ENCODE assay signal across 20 cellular contexts in the genomic region with DNA sequence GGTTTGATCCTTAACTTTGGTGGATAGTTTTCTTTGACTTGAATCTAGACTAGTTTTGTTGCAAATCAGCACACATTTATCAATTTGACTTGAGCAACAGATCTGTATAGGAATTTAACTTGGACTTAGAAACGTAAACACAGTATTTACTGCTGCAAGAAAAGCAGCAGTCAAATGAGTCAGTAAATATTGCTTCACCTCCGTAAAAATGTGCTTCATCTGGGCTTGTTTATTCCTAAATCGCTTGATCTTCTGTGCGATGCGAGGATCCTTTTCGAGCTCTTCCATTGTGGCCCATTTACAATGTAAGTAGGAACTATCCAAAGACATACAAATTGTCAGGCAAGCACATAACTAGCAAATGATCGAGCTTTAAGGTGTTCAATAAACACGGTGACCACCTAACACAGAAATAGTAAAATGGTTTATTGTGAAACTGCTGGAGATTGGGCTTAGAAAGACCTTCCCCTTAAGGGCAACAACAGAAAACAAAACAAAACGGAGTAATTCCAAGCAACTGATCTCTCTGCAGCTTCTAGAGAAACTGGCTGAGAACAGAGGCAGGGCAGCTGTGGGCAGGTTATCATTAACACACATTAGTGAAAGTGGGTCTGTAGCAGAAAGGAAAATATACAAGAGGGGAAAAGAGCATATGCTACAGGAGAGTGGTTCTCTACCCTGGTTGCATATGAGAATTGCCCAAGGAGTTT.
DNase-seq lines count a peak whose midpoint lies in the region; ATAC-seq and TF ChIP-seq lines count a peak whose summit lies in the region.
"Had no signal": no experiment of that assay in that cellular context is flagged by ENCODE, and none has a peak within 500 bp of the region (broad histone marks: within the 10 kb centered on the region; RNA-seq: fewer than 3 reads in every experiment).

No MANE protein-coding gene starts in this region.

- H3K79me2 ChIP-seq in osteoblast (ENCODE audit: insufficient read depth, low read length) = no peaks in the 10 kb centered on the region

- H3K14ac ChIP-seq in IMR-90 (replicated peaks; ENCODE audit: low read depth, low read length) = no peak overlapping the region

- peak; percentile 56 for DNase-seq in AG10803 (ENCODE audit: low read depth)
- peak; percentile 62 for DNase-seq in IMR-90
- no peak for DNase-seq in endothelial cell (ENCODE audit: low spot score)
- no peak for DNase-seq in osteoblast (ENCODE audit: insufficient read length, low spot score, missing footprints)
- DNase-seq in 8988T = no peak
- DNase-seq in UCSD-AML1 (lab: John Stamatoyannopoulos, UW; ENCODE audit: unreplicated experiment) = no peak
- DNase-seq: CD4-positive, CD25-positive, alpha-beta regulatory T cell; DND-41; KG1; NCI-H1048; NCI-H146; NCI-H2081 treated with DMSO at 0.1 percent for 48 hours; NCI-H226; NCI-H526 treated with DMSO at 0.1 percent for 48 hours; OCI-M1; RPMI8226; SJCRH30 had no signal

- no peak overlapping the region for H3K27ac Mint-ChIP-seq in endothelial cell (ENCODE audit: unreplicated experiment)
- H3K27ac Mint-ChIP-seq: CD4-positive, CD25-positive, alpha-beta regulatory T cell had no signal

- H3K23ac ChIP-seq in IMR-90 (ENCODE audit: low read depth, low read length) = no peak overlapping the region

- ATAC-seq in IMR-90 (ENCODE audit: low read depth) (peak; percentile 59), HG03565 (IDR thresholded peaks at IDR 0.05; ENCODE audit: unreplicated experiment) (no peak)
- ATAC-seq: A549 had no signal

- no peak for TF ChIP-seq CTCF in AG10803 (conservative IDR thresholded peaks at IDR 0.05; ENCODE audit: low read length)
- no peak for TF ChIP-seq CTCF in IMR-90 (conservative IDR thresholded peaks at IDR 0.05; ENCODE audit: low read depth, low read length)
- no peak for TF ChIP-seq CTCF in endothelial cell (IDR thresholded peaks at IDR 0.05; ENCODE audit: unreplicated experiment)
- TF ChIP-seq CTCF in liver (IDR thresholded peaks at IDR 0.05; ENCODE audit: low read depth, low read length, missing input control) = no peak
- TF ChIP-seq CTCF in osteoblast (IDR thresholded peaks at IDR 0.05; ENCODE audit: extremely low read depth, low read depth, low read length) = no peak

- peak overlapping the region; percentile 11 for H3K18ac ChIP-seq in IMR-90 (ENCODE audit: low read depth, low read length)

- H3K9me3 ChIP-seq in IMR-90 (ENCODE audit: control insufficient read depth, insufficient read depth, low read length) (no peaks in the 10 kb centered on the region), liver (ENCODE audit: control insufficient read depth in 4 of 4, low read length in 3 of 4) (no peaks in the 10 kb centered on the region), osteoblast (ENCODE audit: low read depth, low read length) (no peaks in the 10 kb centered on the region)
- H3K9me3 ChIP-seq: A549, SJCRH30 had no signal

- CTCF ChIA-PET in IMR-90 (lab: Yijun Ruan, JAX) = interaction anchor here (0.9 kb wide), 1 partner anchor 64 kb away, joined by 3 read pairs; no protein-coding TSS in a partner anchor

- peaks cover 13% of the 10 kb centered on the region; the same call in 1 of the 2 replicates for H3K36me3 ChIP-seq in IMR-90 (ENCODE audit: control insufficient read depth, insufficient read depth, low read length)
- peaks cover 2 to 4% (median 3%) of the 10 kb centered on the region in 4 donors for H3K36me3 ChIP-seq in liver (ENCODE audit: control insufficient read depth in 4 of 4, insufficient read depth in 3 of 4, low read depth in 1 of 4, low read length in 3 of 4)
- peaks cover 6% of the 10 kb centered on the region for H3K36me3 ChIP-seq in osteoblast (ENCODE audit: insufficient read depth, low read length)

- peaks cover 36% of the 10 kb centered on the region for H3K36me3 Mint-ChIP-seq in endothelial cell (ENCODE audit: low read depth, unreplicated experiment)

- no peak overlapping the region for H3K4ac ChIP-seq in IMR-90 (ENCODE audit: low read depth, low read length)

- peaks cover 5% of the 10 kb centered on the region for H3K9me1 ChIP-seq in IMR-90 (ENCODE audit: insufficient read depth, low read length)

- peak overlapping the region; percentile 27 for H2BK5ac ChIP-seq in IMR-90 (ENCODE audit: low read depth, low read length, poor library complexity, severe bottlenecking)

- peaks cover 9 to 15% of the 10 kb centered on the region in 2 experiments; a peak in 3 of 4 replicates for H3K79me1 ChIP-seq in IMR-90 (ENCODE audit: low read depth in 1 of 2, low read length in 2 of 2)

- H3K27me3 ChIP-seq in IMR-90 (ENCODE audit: control insufficient read depth, insufficient read depth, low read length) = no peaks in the 10 kb centered on the region
- no peaks in the 10 kb centered on the region for H3K27me3 ChIP-seq in liver (ENCODE audit: control insufficient read depth in 4 of 4, insufficient read depth in 4 of 4, low read length in 3 of 4)
- H3K27me3 ChIP-seq in osteoblast (ENCODE audit: insufficient read depth, low read length) = no peaks in the 10 kb centered on the region
- H3K27me3 ChIP-seq: SJCRH30 had no signal

- H3K9ac ChIP-seq in IMR-90 (ENCODE audit: low read depth, low read length) = no peak overlapping the region
- H3K9ac ChIP-seq in liver (ENCODE audit: low read depth in 1 of 2, low read length in 2 of 2) = no peak overlapping the region

- H2BK120ac ChIP-seq in IMR-90 (ENCODE audit: low read depth, low read length) = no peak overlapping the region

- in situ Hi-C loops in IMR-90 (cut with MboI; ENCODE audit: low sequenced_read_pairs) = no loop called here

- TF ChIP-seq RAD21 in IMR-90 (IDR thresholded peaks at IDR 0.05; ENCODE audit: low read length) (no peak), liver (IDR thresholded peaks at IDR 0.05) (peak; percentile 33 to 39)

- no CpG with 5 or more reads among the region's 9 CpGs for WGBS in IMR-90 (ENCODE audit: extremely low coverage in 2 of 2, insufficient read length in 1 of 2), 2 experiments
- 40% methylated on average over 9 of the region's 9 CpGs for WGBS in liver

- dilution Hi-C loops in IMR-90 (cut with HindIII; ENCODE audit: low sequenced_read_pairs, unreplicated experiment) = no loop called here

- H2BK15ac ChIP-seq in IMR-90 (ENCODE audit: low read depth, low read length) = no peak overlapping the region

- H2AFZ ChIP-seq in IMR-90 (replicated peaks; ENCODE audit: low read length, poor library complexity) (no peak overlapping the region), osteoblast (ENCODE audit: low read length) (no peak overlapping the region)

- no peak overlapping the region for H4K8ac ChIP-seq in IMR-90 (ENCODE audit: low read depth in 2 of 2, low read length in 2 of 2)

- TF ChIP-seq POLR2A in IMR-90 (IDR thresholded peaks at IDR 0.05; ENCODE audit: low read depth, low read length) = no peak

- no peak overlapping the region for H4K5ac ChIP-seq in IMR-90 (ENCODE audit: low read depth, low read length)

- no peak overlapping the region for H2AK9ac ChIP-seq in IMR-90 (replicated peaks; ENCODE audit: low read depth, low read length, poor library complexity)

- peak overlapping the region; percentile 8 for H3K4me3 Mint-ChIP-seq in endothelial cell (ENCODE audit: unreplicated experiment)
- H3K4me3 Mint-ChIP-seq: CD4-positive, CD25-positive, alpha-beta regulatory T cell had no signal

- intact Hi-C loops in IMR-90 (cut with micrococcal nuclease) = loop anchor here (5.0 kb wide), 1 partner anchor 120 kb away; a partner anchor contains a TSS

- H3K27ac ChIP-seq in IMR-90 (ENCODE audit: insufficient read depth, low read length) = peak overlapping the region; percentile 34; the same call in 1 of the 2 replicates
- H3K27ac ChIP-seq in liver (ENCODE audit: low read depth in 1 of 2, low read length in 2 of 2) = peak overlapping the region; percentile 39 to 72
- no peak overlapping the region for H3K27ac ChIP-seq in osteoblast (ENCODE audit: low read depth, low read length)
- H3K27ac ChIP-seq: A549, SJCRH30 had no signal

- H3K56ac ChIP-seq in IMR-90 (ENCODE audit: extremely low read depth, insufficient read depth, low read length) = no peak overlapping the region

- no peak overlapping the region for H2BK20ac ChIP-seq in IMR-90 (ENCODE audit: low read depth, low read length)

- peaks cover 17% of the 10 kb centered on the region for H3K4me1 Mint-ChIP-seq in endothelial cell (ENCODE audit: unreplicated experiment)

- H4K20me1 ChIP-seq in IMR-90 (ENCODE audit: insufficient read depth, low read length) = no peaks in the 10 kb centered on the region; the same call in 1 of the 2 replicates
- no peaks in the 10 kb centered on the region for H4K20me1 ChIP-seq in osteoblast (ENCODE audit: insufficient read depth, low read length)

- POLR2A ChIA-PET in IMR-90 (lab: Charles Lee; ENCODE audit: unreplicated experiment) = no interaction called here

- H3K4me2 ChIP-seq in IMR-90 (ENCODE audit: low read depth, low read length) = peak overlapping the region; percentile 5
- no peak overlapping the region for H3K4me2 ChIP-seq in osteoblast (ENCODE audit: insufficient read depth, low read length)
- H3K4me2 ChIP-seq: A549 had no signal

- no peaks in the 10 kb centered on the region for H3K27me3 Mint-ChIP-seq in endothelial cell (ENCODE audit: unreplicated experiment)
- H3K27me3 Mint-ChIP-seq: CD4-positive, CD25-positive, alpha-beta regulatory T cell had no signal

- no peaks in the 10 kb centered on the region for H3K9me3 Mint-ChIP-seq in endothelial cell (ENCODE audit: unreplicated experiment)

- H3K4me3 ChIP-seq in AG10803 (ENCODE audit: low read length) (no peak overlapping the region), IMR-90 (ENCODE audit: insufficient read depth, low read depth, low read length) (no peak overlapping the region), liver (ENCODE audit: low read depth in 1 of 3, low read length in 3 of 3) (peak overlapping the region in 1 of 3 donors; percentile 10), osteoblast (ENCODE audit: insufficient read depth, low read length) (no peak overlapping the region)
- H3K4me3 ChIP-seq: A549, SJCRH30 had no signal

- no peak overlapping the region for H4K91ac ChIP-seq in IMR-90 (ENCODE audit: insufficient read depth, low read depth, low read length)

- no peak overlapping the region for H2AK5ac ChIP-seq in IMR-90 (ENCODE audit: low read depth, low read length)

- no TSS peak for BruUV-seq in IMR-90 (replicated peaks; lab: Mats Ljungman, UMichigan)

- H3K4me1 ChIP-seq in IMR-90 (ENCODE audit: control insufficient read depth, insufficient read depth, low read length) (peaks cover 7% of the 10 kb centered on the region), liver (ENCODE audit: control insufficient read depth in 4 of 4, insufficient read depth in 4 of 4, low read length in 3 of 4) (peaks cover 0 to 14% (median 12%) of the 10 kb centered on the region in 4 donors), osteoblast (ENCODE audit: insufficient read depth, low read length) (peaks cover 6% of the 10 kb centered on the region)
- H3K4me1 ChIP-seq: A549, SJCRH30 had no signal

TF ChIP-seq in IMR-90, 13 proteins besides CTCF, POLR2A, EP300 and RAD21 (continues in another document):
- TF ChIP-seq FOS (IDR thresholded peaks at IDR 0.05; ENCODE audit: low read depth, low read length) = 0 out of 2 replicates have a peak, but pooled peaks have one; percentile 30
- no peak for TF ChIP-seq BHLHE40 (IDR thresholded peaks at IDR 0.05; ENCODE audit: low read depth, low read length)

TF ChIP-seq in liver, 16 proteins besides CTCF, POLR2A, EP300 and RAD21 (continues in another document):
- peak; percentile 75 to 83 for TF ChIP-seq JUND (IDR thresholded peaks at IDR 0.05)
- no peak for TF ChIP-seq TAF1 (conservative IDR thresholded peaks at IDR 0.05)

Comparison
In these comparisons a context has a peak if more than half of its experiments do, and no peak if none do; other contexts are left out.
1. DNase-seq: peak in AG10803 (single experiment) and IMR-90 (single experiment); none in endothelial cell (single experiment), osteoblast (single experiment), 8988T (single experiment) and UCSD-AML1 (single experiment).